In the genomic region with DNA sequence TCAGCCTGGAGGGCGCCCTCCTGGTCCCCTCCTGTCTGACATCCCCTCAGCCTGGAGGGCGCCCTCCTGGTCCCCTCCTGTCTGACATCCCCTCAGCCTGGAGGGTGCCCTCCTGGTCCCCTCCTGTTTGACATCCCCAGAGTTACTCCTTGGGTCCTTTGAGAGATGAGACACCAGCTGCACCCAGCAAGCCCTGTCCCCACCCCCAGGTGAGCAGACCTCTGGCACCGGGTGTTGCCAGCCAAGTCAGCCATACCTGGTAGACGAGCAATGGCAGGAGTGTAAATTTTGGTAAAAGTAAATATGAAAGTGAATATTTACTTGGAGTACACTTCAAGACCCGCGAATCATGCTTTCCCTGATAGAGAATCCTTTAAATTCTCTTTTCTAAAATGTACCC, we compare ENCODE assay signal across 20 cellular contexts. TPM values are rescaled to one million over a fixed set of nuclear protein-coding genes. Genes with fewer than 3 reads are reported as not detected.
DNase-seq lines count a peak whose midpoint lies in the region; TF ChIP-seq lines count a peak whose summit lies in the region.
"Had no signal": no experiment of that assay in that cellular context is flagged by ENCODE, and none has a peak within 500 bp of the region (broad histone marks: within the 10 kb centered on the region; RNA-seq: fewer than 3 reads in every experiment).

No MANE protein-coding gene starts in this region.

- H2AFZ ChIP-seq in osteoblast (ENCODE audit: low read length), result no peak overlapping the region
- H2AFZ ChIP-seq: GM23248 had no signal

- DNase-seq in activated naive CD4-positive, alpha-beta T cell treated with anti-CD3 and anti-CD28 coated beads, Interleukin-2, amount 10 ng/mL, durations not matched to agents 7 days and 5 days, result peak; percentile 14
- no peak for DNase-seq in activated naive CD4-positive, alpha-beta T cell treated with anti-CD3 and anti-CD28 coated beads for 36 hours
- peak; percentile 4 for DNase-seq in WERI-Rb-1
- peak; percentile 73 for DNase-seq in osteoblast (ENCODE audit: insufficient read length, low spot score, missing footprints)
- peak; percentile 5 for DNase-seq in transverse colon
- no peak for DNase-seq in NCI-H187 (lab: John Stamatoyannopoulos, UW)
- no peak for DNase-seq in activated CD4-positive, CD25-positive, alpha-beta regulatory T cell treated with anti-CD3 and anti-CD28 coated beads, Interleukin-2, amount 50 U/mL, for 72 hours
- DNase-seq: GF-D8; GM23248; HCEC 1CT; IMR-90; Kasumi-1; MM.1S; NCI-H1105; NCI-H187 treated with DMSO at 0.1 percent for 48 hours; NCI-H446; NCI-H69; NK-92 treated with Interleukin-12 subunit alpha and Interleukin-12 subunit beta, amount 100 ng/mL, for 24 hours had no signal

- no peak overlapping the region for H3K27ac ChIP-seq in WERI-Rb-1
- no peak overlapping the region for H3K27ac ChIP-seq in osteoblast (ENCODE audit: low read depth, low read length)
- no peak overlapping the region for H3K27ac ChIP-seq in transverse colon
- H3K27ac ChIP-seq: A549, C4-2B, GM23248 had no signal

- H3K27ac Mint-ChIP-seq in activated naive CD4-positive, alpha-beta T cell treated with anti-CD3 and anti-CD28 coated beads, Interleukin-2, amount 10 ng/mL, durations not matched to agents 7 days and 5 days, result no peak overlapping the region
- H3K27ac Mint-ChIP-seq in activated naive CD4-positive, alpha-beta T cell treated with anti-CD3 and anti-CD28 coated beads for 36 hours, result no peak overlapping the region

- H3K27me3 ChIP-seq in WERI-Rb-1 (ENCODE audit: insufficient read depth, low read depth, severe bottlenecking) (no peaks in the 10 kb centered on the region), osteoblast (ENCODE audit: insufficient read depth, low read length) (no peaks in the 10 kb centered on the region), transverse colon (no peaks in the 10 kb centered on the region)

- in situ Hi-C loops in transverse colon (cut with MboI; ENCODE audit: low pct_ligation_motif_present in 1 of 4, low pct_unique_long_range_greater_than_20kb in 1 of 4, low sequenced_read_pairs in 3 of 4), result no loop called here

- H3K36me3 ChIP-seq in WERI-Rb-1 (peaks cover 48% of the 10 kb centered on the region), osteoblast (ENCODE audit: insufficient read depth, low read length) (peaks cover 31% of the 10 kb centered on the region), transverse colon (no peaks in the 10 kb centered on the region)

- H3K36me3 Mint-ChIP-seq in activated naive CD4-positive, alpha-beta T cell treated with anti-CD3 and anti-CD28 coated beads, Interleukin-2, amount 10 ng/mL, durations not matched to agents 7 days and 5 days, result peaks cover 24% of the 10 kb centered on the region
- H3K36me3 Mint-ChIP-seq in activated naive CD4-positive, alpha-beta T cell treated with anti-CD3 and anti-CD28 coated beads for 36 hours (ENCODE audit: low read depth), result peaks cover 21% of the 10 kb centered on the region

- 71 to 89% methylated on average over 4 to 5 of the region's 6 CpGs for WGBS in transverse colon (ENCODE audit: low coverage in 1 of 2), 2 donors

- peaks cover 12% of the 10 kb centered on the region for H4K20me1 ChIP-seq in osteoblast (ENCODE audit: insufficient read depth, low read length)

- H3K4me3 ChIP-seq in WERI-Rb-1 (ENCODE audit: low read depth, low read length) (no peak overlapping the region), osteoblast (ENCODE audit: insufficient read depth, low read length) (no peak overlapping the region), transverse colon (no peak overlapping the region)
- H3K4me3 ChIP-seq: A549, GM23248 had no signal

- intact Hi-C loops in activated naive CD4-positive, alpha-beta T cell treated with anti-CD3 and anti-CD28 coated beads for 36 hours (cut with micrococcal nuclease), result no loop called here
- intact Hi-C loops in transverse colon (cut with DNase I; ENCODE audit: low total_unique reads), result loop anchor here (10.0 kb wide), 1 partner anchor 436 kb away; no protein-coding TSS in a partner anchor

- H3K4me1 ChIP-seq in osteoblast (ENCODE audit: insufficient read depth, low read length), result peaks cover 12% of the 10 kb centered on the region
- peaks cover 6 to 17% (median 9%) of the 10 kb centered on the region in 4 donors for H3K4me1 ChIP-seq in transverse colon

- H3K4me1 Mint-ChIP-seq in activated naive CD4-positive, alpha-beta T cell treated with anti-CD3 and anti-CD28 coated beads, Interleukin-2, amount 10 ng/mL, durations not matched to agents 7 days and 5 days, result peaks cover 32% of the 10 kb centered on the region
- H3K4me1 Mint-ChIP-seq in activated naive CD4-positive, alpha-beta T cell treated with anti-CD3 and anti-CD28 coated beads for 36 hours (ENCODE audit: low read depth), result peaks cover 36% of the 10 kb centered on the region

- no peaks in the 10 kb centered on the region for H3K27me3 Mint-ChIP-seq in activated naive CD4-positive, alpha-beta T cell treated with anti-CD3 and anti-CD28 coated beads, Interleukin-2, amount 10 ng/mL, durations not matched to agents 7 days and 5 days
- no peaks in the 10 kb centered on the region for H3K27me3 Mint-ChIP-seq in activated naive CD4-positive, alpha-beta T cell treated with anti-CD3 and anti-CD28 coated beads for 36 hours (ENCODE audit: low read depth)

- peaks cover 20% of the 10 kb centered on the region for H3K79me2 ChIP-seq in osteoblast (ENCODE audit: insufficient read depth, low read length)

- no peaks in the 10 kb centered on the region for H3K9me3 Mint-ChIP-seq in activated naive CD4-positive, alpha-beta T cell treated with anti-CD3 and anti-CD28 coated beads, Interleukin-2, amount 10 ng/mL, durations not matched to agents 7 days and 5 days
- no peaks in the 10 kb centered on the region for H3K9me3 Mint-ChIP-seq in activated naive CD4-positive, alpha-beta T cell treated with anti-CD3 and anti-CD28 coated beads for 36 hours

- H3K4me3 Mint-ChIP-seq in activated naive CD4-positive, alpha-beta T cell treated with anti-CD3 and anti-CD28 coated beads, Interleukin-2, amount 10 ng/mL, durations not matched to agents 7 days and 5 days, result no peak overlapping the region
- no peak overlapping the region for H3K4me3 Mint-ChIP-seq in activated naive CD4-positive, alpha-beta T cell treated with anti-CD3 and anti-CD28 coated beads for 36 hours

- TF ChIP-seq CTCF in WERI-Rb-1 (IDR thresholded peaks at IDR 0.05; ENCODE audit: low read depth, low read length) (no peak), osteoblast (IDR thresholded peaks at IDR 0.05; ENCODE audit: extremely low read depth, low read depth, low read length) (no peak), transverse colon (IDR thresholded peaks at IDR 0.05) (no peak)

- H3K9me3 ChIP-seq in WERI-Rb-1 (ENCODE audit: severe bottlenecking), result no peaks in the 10 kb centered on the region
- H3K9me3 ChIP-seq in osteoblast (ENCODE audit: low read depth, low read length), result no peaks in the 10 kb centered on the region
- H3K9me3 ChIP-seq in transverse colon, result no peaks in the 10 kb centered on the region
- H3K9me3 ChIP-seq: A549 had no signal

- H3K4me2 ChIP-seq in osteoblast (ENCODE audit: insufficient read depth, low read length), result no peak overlapping the region
- H3K4me2 ChIP-seq: A549 had no signal

- CTCF ChIA-PET in activated naive CD4-positive, alpha-beta T cell treated with anti-CD3 and anti-CD28 coated beads, Interleukin-2, amount 10 ng/mL, durations not matched to agents 7 days and 5 days (lab: Charles Lee), result no interaction called here
- CTCF ChIA-PET in activated naive CD4-positive, alpha-beta T cell treated with anti-CD3 and anti-CD28 coated beads for 36 hours (lab: Charles Lee), result no interaction called here

- no peak for TF ChIP-seq POLR2A in transverse colon (IDR thresholded peaks at IDR 0.05)

- no peak for TF ChIP-seq EP300 in transverse colon (IDR thresholded peaks at IDR 0.05; ENCODE audit: low read depth)

RNA-seq across cellular contexts. Expression of gene EXOC3, which starts 25.4 kb away (rescaled TPM):
- 10 to 100 TPM; 41.6 to 41.7 TPM for total RNA-seq in activated naive CD4-positive, alpha-beta T cell treated with anti-CD3 and anti-CD28 coated beads for 36 hours
- total RNA-seq in osteoblast (39.8 and 49.2 TPM in 2 replicates), transverse colon (100 to 1,000 TPM in 1 of 4 donors, 10 to 100 TPM in 3; 69.9 to 240 (median 76.1) TPM)

RNA-seq across cellular contexts. Expression of gene SLC9A3, which starts 55.8 kb away (rescaled TPM):
- 1 to 10 TPM; 1.6 to 2.3 TPM for total RNA-seq in activated naive CD4-positive, alpha-beta T cell treated with anti-CD3 and anti-CD28 coated beads for 36 hours
- total RNA-seq in osteoblast (1.2 and 1.4 TPM in 2 replicates), transverse colon (100 to 1,000 TPM in 3 of 4 donors, 1 to 10 TPM in 1; 4.8 to 701 (median 183) TPM)

Comparison
In these comparisons a context has a peak if more than half of its experiments do, and no peak if none do; other contexts are left out.
1. DNase-seq: peak in activated naive CD4-positive, alpha-beta T cell treated with anti-CD3 and anti-CD28 coated beads, Interleukin-2, amount 10 ng/mL, durations not matched to agents 7 days and 5 days (single experiment), WERI-Rb-1 (single experiment), osteoblast (single experiment) and transverse colon (single experiment); none in activated naive CD4-positive, alpha-beta T cell treated with anti-CD3 and anti-CD28 coated beads for 36 hours (single experiment), NCI-H187 (0 of 2) and activated CD4-positive, CD25-positive, alpha-beta regulatory T cell treated with anti-CD3 and anti-CD28 coated beads, Interleukin-2, amount 50 U/mL, for 72 hours (single experiment).